ENCODE assay signal across 15 cellular contexts in the genomic region with DNA sequence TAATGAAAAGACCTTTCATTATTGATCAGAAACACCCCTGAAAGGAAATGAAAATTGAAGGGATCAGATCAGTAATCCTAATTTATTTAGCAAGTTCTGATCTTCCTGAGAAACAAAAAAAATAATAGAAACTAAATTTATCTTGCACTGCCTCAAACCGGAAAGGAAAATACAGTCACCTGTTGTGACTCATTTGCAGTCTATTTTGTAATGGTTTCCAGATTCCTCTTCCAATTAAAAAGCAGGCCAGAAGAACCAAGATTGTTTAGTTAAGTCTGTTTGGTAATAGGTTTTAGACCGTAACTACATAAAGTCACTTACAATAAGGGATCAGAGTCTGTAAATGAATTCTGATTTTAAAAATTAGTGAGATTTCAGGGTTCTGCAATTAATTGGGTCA. TPM values are rescaled to one million over a fixed set of nuclear protein-coding genes. Genes with fewer than 3 reads are reported as not detected.
A peak's percentile ranks its signal among the peaks of the same experiment; 100 is the strongest.
DNase-seq lines count a peak whose midpoint lies in the region; ATAC-seq and TF ChIP-seq lines count a peak whose summit lies in the region.
"Had no signal": no experiment of that assay in that cellular context is flagged by ENCODE, and none has a peak within 500 bp of the region (broad histone marks: within the 10 kb centered on the region; RNA-seq: fewer than 3 reads in every experiment).

No MANE protein-coding gene starts in this region.

- DNase-seq in Daoy (ENCODE audit: low read depth) (peak; percentile 58), M059J (ENCODE audit: low read depth) (peak; percentile 81), astrocyte of the hippocampus (ENCODE audit: low read depth, low spot score) (peak; percentile 39), kidney tubule cell (ENCODE audit: low spot score) (peak; percentile 64), spleen (no peak), left lung (no peak), NCI-H2081 treated with DMSO at 0.1 percent for 48 hours (lab: John Stamatoyannopoulos, UW) (no peak)
- DNase-seq: Caco-2, head of caudate nucleus, Kasumi-1, NCI-H2171 treated with DMSO at 0.1 percent for 48 hours had no signal

- no peak for TF ChIP-seq POLR2A in spleen (IDR thresholded peaks at IDR 0.05)

- WGBS in spleen, 5 donors, result 84 to 92% (median 87%) methylated on average over 2 of the region's 2 CpGs

- intact Hi-C loops in spleen (cut with DNase I; ENCODE audit: low total_unique reads) (loop anchor here (5.0 kb wide), 1 partner anchor 52 kb away; the partner anchor contains the start of gene ATOSA), left lung (cut with DNase I) (no loop called here)

- no peaks in the 10 kb centered on the region for H3K27me3 ChIP-seq in spleen (replicated peaks in 1 of 7)
- no peaks in the 10 kb centered on the region for H3K27me3 ChIP-seq in left lung
- H3K27me3 ChIP-seq: neural progenitor cell had no signal

- H3K4me3 ChIP-seq in spleen, result no peak overlapping the region
- H3K4me3 ChIP-seq in left lung, result no peak overlapping the region
- H3K4me3 ChIP-seq: neural progenitor cell had no signal

- H3K9me3 ChIP-seq in spleen (no peaks in the 10 kb centered on the region), left lung (no peaks in the 10 kb centered on the region)
- H3K9me3 ChIP-seq: Caco-2 had no signal

- H3K27ac ChIP-seq in spleen, result no peak overlapping the region
- H3K27ac ChIP-seq in left lung, result no peak overlapping the region
- H3K27ac ChIP-seq: neural progenitor cell had no signal

- TF ChIP-seq CTCF in spleen (IDR thresholded peaks at IDR 0.05 in 8 of 11, conservative IDR thresholded peaks at IDR 0.05 in 3 of 11) (no peak), left lung (IDR thresholded peaks at IDR 0.05) (no peak)

- peaks cover 6 to 39% (median 20%) of the 10 kb centered on the region in 6 donors for H3K4me1 ChIP-seq in spleen
- H3K4me1 ChIP-seq in left lung, result peaks cover 0 to 15% of the 10 kb centered on the region in 2 donors
- H3K4me1 ChIP-seq: Caco-2, neural progenitor cell had no signal

- H3K36me3 ChIP-seq in spleen (no peaks in the 10 kb centered on the region), left lung (no peaks in the 10 kb centered on the region)
- H3K36me3 ChIP-seq: neural progenitor cell had no signal

- ATAC-seq in GM21825 (IDR thresholded peaks at IDR 0.05; ENCODE audit: unreplicated experiment), result no peak
- no peak for ATAC-seq in left lung
- ATAC-seq: left lobe of liver, Panc1 had no signal

RNA-seq across cellular contexts. Expression of gene ATOSA, which starts 49.7 kb away (rescaled TPM):
- 9.7 and 12.2 TPM in 2 replicates for total RNA-seq in Daoy (2014; rRNA removed; shearing (Covaris generic))
- 11.3 and 13.2 TPM in 2 replicates for total RNA-seq in M059J (2014; rRNA removed; shearing (Covaris generic))
- total RNA-seq in spleen (100 to 1,000 TPM in 2 of 7 donors, 10 to 100 TPM in 5; 65.2 to 148 (median 80.3) TPM), left lung (10 to 100 TPM; 34.5 to 40.8 TPM)
- polyA plus RNA-seq in spleen, result 10 to 100 TPM; 57.0 to 80.7 (median 59.9) TPM

Comparison
In these comparisons a context has a peak if more than half of its experiments do, and no peak if none do; other contexts are left out.
1. DNase-seq: peak in Daoy (single experiment), M059J (single experiment), astrocyte of the hippocampus (single experiment) and kidney tubule cell (single experiment); none in spleen (single experiment), left lung (0 of 2) and NCI-H2081 treated with DMSO at 0.1 percent for 48 hours (single experiment).